Comparison of ENCODE assay signal across 1 cellular context in genomic region chr17:50200447-50201225, GRCh38.
TF ChIP-seq lines count a peak whose summit lies in the region.

No MANE protein-coding gene starts in this region.

TF ChIP-seq in HepG2, 621 proteins besides CTCF, POLR2A, EP300 and RAD21 (continued from another document):
- TF ChIP-seq ZGPAT (CRISPR knock-in tag; IDR thresholded peaks at IDR 0.05) (peak; percentile 62; the same call in 1 of the 2 replicates), SMAD3 (CRISPR knock-in tag; IDR thresholded peaks at IDR 0.05) (peak; percentile 76; the same call in 1 of the 2 replicates), CENPT (CRISPR knock-in tag; IDR thresholded peaks at IDR 0.05; ENCODE audit: low read depth) (no peak), ZNF7 (CRISPR knock-in tag; IDR thresholded peaks at IDR 0.05) (no peak), NAIF1 (CRISPR knock-in tag; IDR thresholded peaks at IDR 0.05; ENCODE audit: borderline replicate concordance) (no peak), TOE1 (CRISPR knock-in tag; IDR thresholded peaks at IDR 0.05) (0 out of 2 replicates have a peak, but pooled peaks have one; percentile 58), CBX5 (CRISPR knock-in tag; IDR thresholded peaks at IDR 0.05; ENCODE audit: borderline replicate concordance) (peak; percentile 35; the same call in 1 of the 2 replicates), RFXANK (CRISPR knock-in tag; IDR thresholded peaks at IDR 0.05) (peak; percentile 16; the same call in 1 of the 2 replicates), ZNF670 (CRISPR knock-in tag; IDR thresholded peaks at IDR 0.05; ENCODE audit: borderline replicate concordance) (peak; percentile 67), FOXO1 (CRISPR knock-in tag; IDR thresholded peaks at IDR 0.05) (0 out of 2 replicates have a peak, but pooled peaks have one; percentile 19), NFKB2 (CRISPR knock-in tag; IDR thresholded peaks at IDR 0.05; ENCODE audit: borderline replicate concordance) (peak; percentile 46; the same call in 1 of the 2 replicates), SP2 (CRISPR knock-in tag; IDR thresholded peaks at IDR 0.05) (no peak), AHR (CRISPR knock-in tag; IDR thresholded peaks at IDR 0.05) (peak; percentile 45; the same call in 1 of the 2 replicates), ZBTB26 (CRISPR knock-in tag; IDR thresholded peaks at IDR 0.05; ENCODE audit: borderline replicate concordance) (peak; percentile 39; the same call in 1 of the 2 replicates), ZNF317 (CRISPR knock-in tag; IDR thresholded peaks at IDR 0.05) (peak; percentile 81; the same call in 1 of the 2 replicates), ZNF605 (CRISPR knock-in tag; IDR thresholded peaks at IDR 0.05) (no peak), ZNF878 (CRISPR knock-in tag; IDR thresholded peaks at IDR 0.05) (no peak), GATAD2A (CRISPR knock-in tag; IDR thresholded peaks at IDR 0.05) (peak; percentile 30; the same call in 1 of the 2 replicates), SPEN (CRISPR knock-in tag; IDR thresholded peaks at IDR 0.05; ENCODE audit: low read depth) (peak; percentile 44; the same call in 1 of the 2 replicates), SIN3A (IDR thresholded peaks at IDR 0.05; ENCODE audit: borderline replicate concordance, low read depth, low read length) (no peak), IRF9 (CRISPR knock-in tag; IDR thresholded peaks at IDR 0.05; ENCODE audit: borderline replicate concordance) (peak; percentile 66; the same call in 1 of the 2 replicates), ZMAT5 (CRISPR knock-in tag; IDR thresholded peaks at IDR 0.05; ENCODE audit: borderline replicate concordance, low read depth) (no peak)
- TF ChIP-seq, protein P1, sequence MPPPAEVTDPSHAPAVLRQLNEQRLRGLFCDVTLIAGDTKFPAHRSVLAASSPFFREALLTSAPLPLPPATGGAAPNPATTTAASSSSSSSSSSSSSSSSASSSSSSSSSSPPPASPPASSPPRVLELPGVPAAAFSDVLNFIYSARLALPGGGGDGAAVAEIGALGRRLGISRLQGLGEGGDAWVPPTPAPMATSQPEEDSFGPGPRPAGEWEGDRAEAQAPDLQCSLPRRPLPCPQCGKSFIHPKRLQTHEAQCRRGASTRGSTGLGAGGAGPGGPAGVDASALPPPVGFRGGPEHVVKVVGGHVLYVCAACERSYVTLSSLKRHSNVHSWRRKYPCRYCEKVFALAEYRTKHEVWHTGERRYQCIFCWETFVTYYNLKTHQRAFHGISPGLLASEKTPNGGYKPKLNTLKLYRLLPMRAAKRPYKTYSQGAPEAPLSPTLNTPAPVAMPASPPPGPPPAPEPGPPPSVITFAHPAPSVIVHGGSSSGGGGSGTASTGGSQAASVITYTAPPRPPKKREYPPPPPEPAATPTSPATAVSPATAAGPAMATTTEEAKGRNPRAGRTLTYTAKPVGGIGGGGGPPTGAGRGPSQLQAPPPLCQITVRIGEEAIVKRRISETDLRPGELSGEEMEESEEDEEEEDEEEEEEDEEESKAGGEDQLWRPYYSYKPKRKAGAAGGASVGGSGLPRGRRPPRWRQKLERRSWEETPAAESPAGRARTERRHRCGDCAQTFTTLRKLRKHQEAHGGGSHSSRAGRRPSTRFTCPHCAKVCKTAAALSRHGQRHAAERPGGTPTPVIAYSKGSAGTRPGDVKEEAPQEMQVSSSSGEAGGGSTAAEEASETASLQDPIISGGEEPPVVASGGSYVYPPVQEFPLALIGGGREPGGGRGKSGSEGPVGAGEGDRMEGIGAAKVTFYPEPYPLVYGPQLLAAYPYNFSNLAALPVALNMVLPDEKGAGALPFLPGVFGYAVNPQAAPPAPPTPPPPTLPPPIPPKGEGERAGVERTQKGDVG (CRISPR knock-in tag; IDR thresholded peaks at IDR 0.05; ENCODE audit: borderline replicate concordance): 0 out of 2 replicates have a peak, but pooled peaks have one; percentile 29
- TF ChIP-seq, protein P2, sequence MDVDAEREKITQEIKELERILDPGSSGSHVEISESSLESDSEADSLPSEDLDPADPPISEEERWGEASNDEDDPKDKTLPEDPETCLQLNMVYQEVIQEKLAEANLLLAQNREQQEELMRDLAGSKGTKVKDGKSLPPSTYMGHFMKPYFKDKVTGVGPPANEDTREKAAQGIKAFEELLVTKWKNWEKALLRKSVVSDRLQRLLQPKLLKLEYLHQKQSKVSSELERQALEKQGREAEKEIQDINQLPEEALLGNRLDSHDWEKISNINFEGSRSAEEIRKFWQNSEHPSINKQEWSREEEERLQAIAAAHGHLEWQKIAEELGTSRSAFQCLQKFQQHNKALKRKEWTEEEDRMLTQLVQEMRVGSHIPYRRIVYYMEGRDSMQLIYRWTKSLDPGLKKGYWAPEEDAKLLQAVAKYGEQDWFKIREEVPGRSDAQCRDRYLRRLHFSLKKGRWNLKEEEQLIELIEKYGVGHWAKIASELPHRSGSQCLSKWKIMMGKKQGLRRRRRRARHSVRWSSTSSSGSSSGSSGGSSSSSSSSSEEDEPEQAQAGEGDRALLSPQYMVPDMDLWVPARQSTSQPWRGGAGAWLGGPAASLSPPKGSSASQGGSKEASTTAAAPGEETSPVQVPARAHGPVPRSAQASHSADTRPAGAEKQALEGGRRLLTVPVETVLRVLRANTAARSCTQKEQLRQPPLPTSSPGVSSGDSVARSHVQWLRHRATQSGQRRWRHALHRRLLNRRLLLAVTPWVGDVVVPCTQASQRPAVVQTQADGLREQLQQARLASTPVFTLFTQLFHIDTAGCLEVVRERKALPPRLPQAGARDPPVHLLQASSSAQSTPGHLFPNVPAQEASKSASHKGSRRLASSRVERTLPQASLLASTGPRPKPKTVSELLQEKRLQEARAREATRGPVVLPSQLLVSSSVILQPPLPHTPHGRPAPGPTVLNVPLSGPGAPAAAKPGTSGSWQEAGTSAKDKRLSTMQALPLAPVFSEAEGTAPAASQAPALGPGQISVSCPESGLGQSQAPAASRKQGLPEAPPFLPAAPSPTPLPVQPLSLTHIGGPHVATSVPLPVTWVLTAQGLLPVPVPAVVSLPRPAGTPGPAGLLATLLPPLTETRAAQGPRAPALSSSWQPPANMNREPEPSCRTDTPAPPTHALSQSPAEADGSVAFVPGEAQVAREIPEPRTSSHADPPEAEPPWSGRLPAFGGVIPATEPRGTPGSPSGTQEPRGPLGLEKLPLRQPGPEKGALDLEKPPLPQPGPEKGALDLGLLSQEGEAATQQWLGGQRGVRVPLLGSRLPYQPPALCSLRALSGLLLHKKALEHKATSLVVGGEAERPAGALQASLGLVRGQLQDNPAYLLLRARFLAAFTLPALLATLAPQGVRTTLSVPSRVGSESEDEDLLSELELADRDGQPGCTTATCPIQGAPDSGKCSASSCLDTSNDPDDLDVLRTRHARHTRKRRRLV (CRISPR knock-in tag; IDR thresholded peaks at IDR 0.05): 0 out of 2 replicates have a peak, but pooled peaks have one; percentile 63
- TF ChIP-seq, protein P3, sequence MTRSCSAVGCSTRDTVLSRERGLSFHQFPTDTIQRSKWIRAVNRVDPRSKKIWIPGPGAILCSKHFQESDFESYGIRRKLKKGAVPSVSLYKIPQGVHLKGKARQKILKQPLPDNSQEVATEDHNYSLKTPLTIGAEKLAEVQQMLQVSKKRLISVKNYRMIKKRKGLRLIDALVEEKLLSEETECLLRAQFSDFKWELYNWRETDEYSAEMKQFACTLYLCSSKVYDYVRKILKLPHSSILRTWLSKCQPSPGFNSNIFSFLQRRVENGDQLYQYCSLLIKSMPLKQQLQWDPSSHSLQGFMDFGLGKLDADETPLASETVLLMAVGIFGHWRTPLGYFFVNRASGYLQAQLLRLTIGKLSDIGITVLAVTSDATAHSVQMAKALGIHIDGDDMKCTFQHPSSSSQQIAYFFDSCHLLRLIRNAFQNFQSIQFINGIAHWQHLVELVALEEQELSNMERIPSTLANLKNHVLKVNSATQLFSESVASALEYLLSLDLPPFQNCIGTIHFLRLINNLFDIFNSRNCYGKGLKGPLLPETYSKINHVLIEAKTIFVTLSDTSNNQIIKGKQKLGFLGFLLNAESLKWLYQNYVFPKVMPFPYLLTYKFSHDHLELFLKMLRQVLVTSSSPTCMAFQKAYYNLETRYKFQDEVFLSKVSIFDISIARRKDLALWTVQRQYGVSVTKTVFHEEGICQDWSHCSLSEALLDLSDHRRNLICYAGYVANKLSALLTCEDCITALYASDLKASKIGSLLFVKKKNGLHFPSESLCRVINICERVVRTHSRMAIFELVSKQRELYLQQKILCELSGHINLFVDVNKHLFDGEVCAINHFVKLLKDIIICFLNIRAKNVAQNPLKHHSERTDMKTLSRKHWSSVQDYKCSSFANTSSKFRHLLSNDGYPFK (CRISPR knock-in tag; IDR thresholded peaks at IDR 0.05; ENCODE audit: borderline replicate concordance): peak; percentile 57; the same call in 1 of the 2 replicates
- TF ChIP-seq, protein P4, sequence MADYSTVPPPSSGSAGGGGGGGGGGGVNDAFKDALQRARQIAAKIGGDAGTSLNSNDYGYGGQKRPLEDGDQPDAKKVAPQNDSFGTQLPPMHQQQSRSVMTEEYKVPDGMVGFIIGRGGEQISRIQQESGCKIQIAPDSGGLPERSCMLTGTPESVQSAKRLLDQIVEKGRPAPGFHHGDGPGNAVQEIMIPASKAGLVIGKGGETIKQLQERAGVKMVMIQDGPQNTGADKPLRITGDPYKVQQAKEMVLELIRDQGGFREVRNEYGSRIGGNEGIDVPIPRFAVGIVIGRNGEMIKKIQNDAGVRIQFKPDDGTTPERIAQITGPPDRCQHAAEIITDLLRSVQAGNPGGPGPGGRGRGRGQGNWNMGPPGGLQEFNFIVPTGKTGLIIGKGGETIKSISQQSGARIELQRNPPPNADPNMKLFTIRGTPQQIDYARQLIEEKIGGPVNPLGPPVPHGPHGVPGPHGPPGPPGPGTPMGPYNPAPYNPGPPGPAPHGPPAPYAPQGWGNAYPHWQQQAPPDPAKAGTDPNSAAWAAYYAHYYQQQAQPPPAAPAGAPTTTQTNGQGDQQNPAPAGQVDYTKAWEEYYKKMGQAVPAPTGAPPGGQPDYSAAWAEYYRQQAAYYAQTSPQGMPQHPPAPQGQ (CRISPR knock-in tag; IDR thresholded peaks at IDR 0.05; ENCODE audit: borderline replicate concordance): no peak
- TF ChIP-seq, protein P5, sequence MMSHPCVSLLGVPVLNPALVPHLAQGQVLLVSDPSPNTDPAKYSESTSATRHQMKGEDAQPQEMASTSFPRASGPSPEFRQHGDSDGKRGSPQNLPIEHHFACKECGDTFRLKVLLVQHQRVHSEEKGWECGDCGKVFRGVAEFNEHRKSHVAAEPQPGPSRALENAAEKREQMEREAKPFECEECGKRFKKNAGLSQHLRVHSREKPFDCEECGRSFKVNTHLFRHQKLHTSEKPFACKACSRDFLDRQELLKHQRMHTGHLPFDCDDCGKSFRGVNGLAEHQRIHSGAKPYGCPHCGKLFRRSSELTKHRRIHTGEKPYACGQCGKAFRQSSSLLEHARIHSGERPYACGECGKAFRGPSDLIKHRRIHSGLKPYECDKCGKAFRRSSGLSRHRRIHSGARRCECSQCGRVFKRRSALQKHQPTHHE (CRISPR knock-in tag; IDR thresholded peaks at IDR 0.05; ENCODE audit: borderline replicate concordance): 0 out of 2 replicates have a peak, but pooled peaks have one; percentile 60
- TF ChIP-seq, protein P6, sequence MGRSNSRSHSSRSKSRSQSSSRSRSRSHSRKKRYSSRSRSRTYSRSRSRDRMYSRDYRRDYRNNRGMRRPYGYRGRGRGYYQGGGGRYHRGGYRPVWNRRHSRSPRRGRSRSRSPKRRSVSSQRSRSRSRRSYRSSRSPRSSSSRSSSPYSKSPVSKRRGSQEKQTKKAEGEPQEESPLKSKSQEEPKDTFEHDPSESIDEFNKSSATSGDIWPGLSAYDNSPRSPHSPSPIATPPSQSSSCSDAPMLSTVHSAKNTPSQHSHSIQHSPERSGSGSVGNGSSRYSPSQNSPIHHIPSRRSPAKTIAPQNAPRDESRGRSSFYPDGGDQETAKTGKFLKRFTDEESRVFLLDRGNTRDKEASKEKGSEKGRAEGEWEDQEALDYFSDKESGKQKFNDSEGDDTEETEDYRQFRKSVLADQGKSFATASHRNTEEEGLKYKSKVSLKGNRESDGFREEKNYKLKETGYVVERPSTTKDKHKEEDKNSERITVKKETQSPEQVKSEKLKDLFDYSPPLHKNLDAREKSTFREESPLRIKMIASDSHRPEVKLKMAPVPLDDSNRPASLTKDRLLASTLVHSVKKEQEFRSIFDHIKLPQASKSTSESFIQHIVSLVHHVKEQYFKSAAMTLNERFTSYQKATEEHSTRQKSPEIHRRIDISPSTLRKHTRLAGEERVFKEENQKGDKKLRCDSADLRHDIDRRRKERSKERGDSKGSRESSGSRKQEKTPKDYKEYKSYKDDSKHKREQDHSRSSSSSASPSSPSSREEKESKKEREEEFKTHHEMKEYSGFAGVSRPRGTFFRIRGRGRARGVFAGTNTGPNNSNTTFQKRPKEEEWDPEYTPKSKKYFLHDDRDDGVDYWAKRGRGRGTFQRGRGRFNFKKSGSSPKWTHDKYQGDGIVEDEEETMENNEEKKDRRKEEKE (IDR thresholded peaks at IDR 0.05): no peak
